Comparison of ENCODE assay signal across 12 cellular contexts in the genomic region with DNA sequence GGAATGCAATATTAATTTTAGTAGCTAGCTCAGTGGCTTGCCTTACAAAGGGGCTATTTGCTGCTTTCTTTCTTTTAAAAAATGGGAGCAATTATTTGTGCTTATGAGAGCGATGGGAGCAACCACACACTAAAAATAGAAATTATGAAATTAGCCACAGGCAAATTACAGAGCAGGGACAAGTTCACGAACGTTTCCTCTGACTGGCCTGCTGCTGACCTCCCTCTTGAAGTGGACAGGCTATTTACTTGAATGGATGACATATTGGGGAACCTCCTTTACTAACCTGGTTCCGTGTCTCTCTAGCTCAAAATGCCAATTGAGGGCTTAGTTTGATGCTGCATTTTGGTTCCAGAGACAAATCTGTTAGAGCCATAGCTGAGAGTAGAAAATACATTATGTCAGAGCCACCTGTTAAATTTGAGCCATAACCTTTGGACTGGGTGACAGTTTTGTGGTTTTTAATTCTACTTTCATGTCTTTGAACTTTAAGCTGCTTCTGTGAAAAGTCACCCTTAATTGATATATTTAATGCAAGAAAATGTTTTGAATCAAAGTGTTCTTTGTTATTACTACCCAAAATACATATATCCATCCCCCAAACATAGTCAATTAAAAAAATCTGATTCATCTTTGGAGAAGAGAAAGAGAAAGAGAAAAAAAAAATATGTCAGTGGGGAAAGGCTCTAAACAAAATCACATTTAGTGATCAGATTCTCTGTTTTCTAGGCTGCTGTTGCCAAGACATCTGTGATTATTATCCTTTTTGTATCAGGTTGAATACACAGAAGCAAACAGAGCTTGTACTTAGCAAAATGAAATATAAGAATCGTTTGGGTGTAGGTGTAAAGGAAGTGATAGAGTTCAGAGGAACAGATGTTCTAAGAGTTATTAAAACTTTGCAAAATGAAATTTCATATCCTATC.
A peak's percentile ranks its signal among the peaks of the same experiment; 100 is the strongest.
DNase-seq lines count a peak whose midpoint lies in the region; ATAC-seq, FAIRE-seq and TF ChIP-seq lines count a peak whose summit lies in the region.
"Had no signal": no experiment of that assay in that cellular context is flagged by ENCODE, and none has a peak within 500 bp of the region (broad histone marks: within the 10 kb centered on the region; RNA-seq: fewer than 3 reads in every experiment).

No MANE protein-coding gene starts in this region.

- no peak overlapping the region for H3K18ac ChIP-seq in trophoblast cell (ENCODE audit: low read length)

- no peak overlapping the region for H2AFZ ChIP-seq in MM.1S (ENCODE audit: low read length)
- H2AFZ ChIP-seq in trophoblast cell (ENCODE audit: insufficient read depth, low read length, poor library complexity): no peak overlapping the region

- TF ChIP-seq POLR2A in H54 (IDR thresholded peaks at IDR 0.05; ENCODE audit: low read depth, low read length): no peak

- H3K4me1 ChIP-seq in MM.1S (ENCODE audit: low read length) (peaks cover 23% of the 10 kb centered on the region), trophoblast cell (ENCODE audit: control insufficient read depth in 1 of 2, insufficient read depth in 2 of 2, low read length in 2 of 2) (no peaks in the 10 kb centered on the region)

- H3K9ac ChIP-seq in MM.1S (ENCODE audit: low read length) (no peak overlapping the region), trophoblast cell (ENCODE audit: low read length) (no peak overlapping the region)

- no peak overlapping the region for H4K12ac ChIP-seq in trophoblast cell (ENCODE audit: low read depth, low read length)

- H3K14ac ChIP-seq in trophoblast cell (ENCODE audit: low read length): no peak overlapping the region

- 100% methylated on average over 1 of the region's 5 CpGs for WGBS in trophoblast cell (ENCODE audit: extremely low coverage, insufficient coverage, insufficient read length)

- H3K27me3 ChIP-seq in MM.1S (replicated peaks; ENCODE audit: insufficient read depth, low read length) (0 out of 2 replicates have a peak, but pooled peaks cover 6% of the 10 kb centered on the region), trophoblast cell (ENCODE audit: insufficient read depth, low read length) (no peaks in the 10 kb centered on the region)
- H3K27me3 ChIP-seq: MG63 had no signal

- H3K36me3 ChIP-seq in MM.1S (replicated peaks; ENCODE audit: insufficient read depth, low read length): no peaks in the 10 kb centered on the region
- H3K36me3 ChIP-seq in trophoblast cell (ENCODE audit: control insufficient read depth in 1 of 2, insufficient read depth in 2 of 2, low read length in 2 of 2): no peaks in the 10 kb centered on the region
- H3K36me3 ChIP-seq: MG63 had no signal

- peaks cover 16% of the 10 kb centered on the region for H3F3A ChIP-seq in MM.1S (ENCODE audit: insufficient read depth, low read length)

- H4K91ac ChIP-seq in trophoblast cell (ENCODE audit: low read depth, low read length): no peak overlapping the region

- intact Hi-C loops in head of caudate nucleus (cut with DNase I): no loop called here

- no peak for TF ChIP-seq CTCF in MM.1S (IDR thresholded peaks at IDR 0.05; ENCODE audit: low read length)

- H3K9me3 ChIP-seq in MM.1S (replicated peaks; ENCODE audit: insufficient read depth, low read length): no peaks in the 10 kb centered on the region
- no peaks in the 10 kb centered on the region for H3K9me3 ChIP-seq in trophoblast cell (ENCODE audit: insufficient read depth, low read depth, low read length)
- H3K9me3 ChIP-seq: MG63 had no signal

- no peak overlapping the region; the same call in 1 of the 2 replicates for H3K27ac ChIP-seq in MM.1S (ENCODE audit: low read length)
- H3K27ac ChIP-seq in trophoblast cell (ENCODE audit: low read depth, low read length): no peak overlapping the region

- H2AK5ac ChIP-seq in trophoblast cell (ENCODE audit: low read length): no peak overlapping the region

- no peaks in the 10 kb centered on the region for H3K9me2 ChIP-seq in MM.1S (replicated peaks; ENCODE audit: insufficient read depth, low read length)

- no peak overlapping the region for H2BK12ac ChIP-seq in trophoblast cell (ENCODE audit: low read length)

- peak; percentile 70 for ATAC-seq in GM18870 (IDR thresholded peaks at IDR 0.05; ENCODE audit: unreplicated experiment)
- ATAC-seq: stimulated activated effector memory CD8-positive, alpha-beta T cell treated with anti-CD3 and anti-CD28 coated beads, Interleukin-12 subunit alpha, Interleukin-12 subunit beta, amount 100 ng/mL, for 72 hours had no signal

- no peaks in the 10 kb centered on the region for H4K20me1 ChIP-seq in MM.1S (ENCODE audit: insufficient read depth, low read length)

- H2BK120ac ChIP-seq in trophoblast cell (ENCODE audit: insufficient read depth, low read length, poor library complexity): no peak overlapping the region

- H3K79me1 ChIP-seq in trophoblast cell (ENCODE audit: low read length): no peaks in the 10 kb centered on the region

- H3K4ac ChIP-seq in trophoblast cell (ENCODE audit: low read depth, low read length): no peak overlapping the region

- peak overlapping the region; percentile 68 for H3K4me2 ChIP-seq in MM.1S (ENCODE audit: low read depth, low read length)
- no peak overlapping the region for H3K4me2 ChIP-seq in trophoblast cell (ENCODE audit: low read length)

- H3K79me2 ChIP-seq in MM.1S (ENCODE audit: low read length) (no peaks in the 10 kb centered on the region), trophoblast cell (ENCODE audit: control insufficient read depth, insufficient read depth, low read length, poor library complexity) (no peaks in the 10 kb centered on the region)

- peak; percentile 43 for FAIRE-seq in H54 (lab: Jason Lieb, UNC)
- FAIRE-seq: bronchial epithelial cell, D721Med had no signal

- no peak overlapping the region for H2BK5ac ChIP-seq in trophoblast cell (ENCODE audit: low read depth, low read length, poor library complexity)

- no peak overlapping the region for H4K8ac ChIP-seq in trophoblast cell (ENCODE audit: low read depth, low read length)

- no peak overlapping the region for H3K23ac ChIP-seq in trophoblast cell (ENCODE audit: low read length)

- H3K4me3 ChIP-seq in MM.1S (ENCODE audit: low read length): no peak overlapping the region; the same call in 1 of the 2 replicates
- H3K4me3 ChIP-seq in trophoblast cell (ENCODE audit: low read depth, low read length): no peak overlapping the region
- H3K4me3 ChIP-seq: MG63 had no signal

- DNase-seq in H54 (ENCODE audit: insufficient read length, low spot score) (no peak), MM.1S (peak; percentile 62), myocyte (ENCODE audit: low read depth) (peak; percentile 55), trophoblast cell (no peak), head of caudate nucleus (no peak), SIG-M5 (lab: John Stamatoyannopoulos, UW) (no peak)
- DNase-seq: MG63, naive B cell had no signal

Comparison
In these comparisons a context has a peak if more than half of its experiments do, and no peak if none do; other contexts are left out.
1. DNase-seq: peak in MM.1S (single experiment) and myocyte (single experiment); none in H54 (single experiment), trophoblast cell (0 of 2), head of caudate nucleus (0 of 42) and SIG-M5 (single experiment).